1 cellular context compared by ENCODE assay signal in genomic region chr22:46604306-46604690, GRCh38.
TF ChIP-seq lines count a peak whose summit lies in the region.

No MANE protein-coding gene starts in this region.

TF ChIP-seq in K562, 482 proteins besides CTCF, POLR2A, EP300 and RAD21 (continued from another document and continues in another):
- TF ChIP-seq STAT6 (CRISPR knock-in tag; IDR thresholded peaks at IDR 0.05): no peak
- TF ChIP-seq, protein P1, sequence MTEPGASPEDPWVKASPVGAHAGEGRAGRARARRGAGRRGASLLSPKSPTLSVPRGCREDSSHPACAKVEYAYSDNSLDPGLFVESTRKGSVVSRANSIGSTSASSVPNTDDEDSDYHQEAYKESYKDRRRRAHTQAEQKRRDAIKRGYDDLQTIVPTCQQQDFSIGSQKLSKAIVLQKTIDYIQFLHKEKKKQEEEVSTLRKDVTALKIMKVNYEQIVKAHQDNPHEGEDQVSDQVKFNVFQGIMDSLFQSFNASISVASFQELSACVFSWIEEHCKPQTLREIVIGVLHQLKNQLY (CRISPR knock-in tag; conservative IDR thresholded peaks at IDR 0.05): no peak
- no peak for TF ChIP-seq ILK (tag; IDR thresholded peaks at IDR 0.05; ENCODE audit: borderline replicate concordance, low read depth)
- peak; percentile 43; the same call in 1 of the 2 replicates for TF ChIP-seq GABPB1 (CRISPR knock-in tag; IDR thresholded peaks at IDR 0.05)
- TF ChIP-seq CBX8 (IDR thresholded peaks at IDR 0.05; ENCODE audit: borderline replicate concordance, extremely low read depth, low read depth, low read length, poor library complexity, severe bottlenecking): no peak
- TF ChIP-seq ILF3 (IDR thresholded peaks at IDR 0.05; ENCODE audit: borderline replicate concordance): no peak
- no peak for TF ChIP-seq CBX2 (IDR thresholded peaks at IDR 0.05; ENCODE audit: insufficient read depth, low read length, poor library complexity, severe bottlenecking)
- TF ChIP-seq NR4A1 (CRISPR knock-in tag; IDR thresholded peaks at IDR 0.05): no peak
- TF ChIP-seq NR4A1 (tag; IDR thresholded peaks at IDR 0.05): no peak
- TF ChIP-seq CUX1 (CRISPR knock-in tag; IDR thresholded peaks at IDR 0.05): no peak
- TF ChIP-seq FOSL1 (tag; conservative IDR thresholded peaks at IDR 0.05): peak; percentile 49
- TF ChIP-seq, protein P2, sequence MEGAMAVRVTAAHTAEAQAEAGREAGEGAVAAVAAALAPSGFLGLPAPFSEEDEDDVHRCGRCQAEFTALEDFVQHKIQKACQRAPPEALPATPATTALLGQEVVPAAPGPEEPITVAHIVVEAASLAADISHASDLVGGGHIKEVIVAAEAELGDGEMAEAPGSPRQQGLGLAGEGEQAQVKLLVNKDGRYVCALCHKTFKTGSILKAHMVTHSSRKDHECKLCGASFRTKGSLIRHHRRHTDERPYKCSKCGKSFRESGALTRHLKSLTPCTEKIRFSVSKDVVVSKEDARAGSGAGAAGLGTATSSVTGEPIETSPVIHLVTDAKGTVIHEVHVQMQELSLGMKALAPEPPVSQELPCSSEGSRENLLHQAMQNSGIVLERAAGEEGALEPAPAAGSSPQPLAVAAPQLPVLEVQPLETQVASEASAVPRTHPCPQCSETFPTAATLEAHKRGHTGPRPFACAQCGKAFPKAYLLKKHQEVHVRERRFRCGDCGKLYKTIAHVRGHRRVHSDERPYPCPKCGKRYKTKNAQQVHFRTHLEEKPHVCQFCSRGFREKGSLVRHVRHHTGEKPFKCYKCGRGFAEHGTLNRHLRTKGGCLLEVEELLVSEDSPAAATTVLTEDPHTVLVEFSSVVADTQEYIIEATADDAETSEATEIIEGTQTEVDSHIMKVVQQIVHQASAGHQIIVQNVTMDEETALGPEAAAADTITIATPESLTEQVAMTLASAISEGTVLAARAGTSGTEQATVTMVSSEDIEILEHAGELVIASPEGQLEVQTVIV (CRISPR knock-in tag; IDR thresholded peaks at IDR 0.05; ENCODE audit: borderline replicate concordance): no peak
- TF ChIP-seq EP400 (IDR thresholded peaks at IDR 0.05): peak; percentile 64
- TF ChIP-seq, protein P3, sequence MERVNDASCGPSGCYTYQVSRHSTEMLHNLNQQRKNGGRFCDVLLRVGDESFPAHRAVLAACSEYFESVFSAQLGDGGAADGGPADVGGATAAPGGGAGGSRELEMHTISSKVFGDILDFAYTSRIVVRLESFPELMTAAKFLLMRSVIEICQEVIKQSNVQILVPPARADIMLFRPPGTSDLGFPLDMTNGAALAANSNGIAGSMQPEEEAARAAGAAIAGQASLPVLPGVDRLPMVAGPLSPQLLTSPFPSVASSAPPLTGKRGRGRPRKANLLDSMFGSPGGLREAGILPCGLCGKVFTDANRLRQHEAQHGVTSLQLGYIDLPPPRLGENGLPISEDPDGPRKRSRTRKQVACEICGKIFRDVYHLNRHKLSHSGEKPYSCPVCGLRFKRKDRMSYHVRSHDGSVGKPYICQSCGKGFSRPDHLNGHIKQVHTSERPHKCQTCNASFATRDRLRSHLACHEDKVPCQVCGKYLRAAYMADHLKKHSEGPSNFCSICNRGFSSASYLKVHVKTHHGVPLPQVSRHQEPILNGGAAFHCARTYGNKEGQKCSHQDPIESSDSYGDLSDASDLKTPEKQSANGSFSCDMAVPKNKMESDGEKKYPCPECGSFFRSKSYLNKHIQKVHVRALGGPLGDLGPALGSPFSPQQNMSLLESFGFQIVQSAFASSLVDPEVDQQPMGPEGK (CRISPR knock-in tag; IDR thresholded peaks at IDR 0.05; ENCODE audit: borderline replicate concordance): no peak
- peak; percentile 18; the same call in 1 of the 2 replicates for TF ChIP-seq ATF3 (IDR thresholded peaks at IDR 0.05)
- TF ChIP-seq ATF3 (CRISPR knock-in tag; conservative IDR thresholded peaks at IDR 0.05): no peak
- no peak for TF ChIP-seq ZBTB33 (CRISPR knock-in tag; IDR thresholded peaks at IDR 0.05)
- no peak for TF ChIP-seq SMARCA5 (IDR thresholded peaks at IDR 0.05)
- TF ChIP-seq CHD1 (IDR thresholded peaks at IDR 0.05; ENCODE audit: low read length): no peak
- peak; percentile 71 for TF ChIP-seq HMGN3 (IDR thresholded peaks at IDR 0.05; ENCODE audit: borderline replicate concordance, extremely low read depth, insufficient read length, low read depth, low read length)
- TF ChIP-seq PTBP1 (IDR thresholded peaks at IDR 0.05; ENCODE audit: low read depth, low read length): no peak
- no peak for TF ChIP-seq NR1H2 (CRISPR knock-in tag; IDR thresholded peaks at IDR 0.05)
- TF ChIP-seq CBFB (CRISPR knock-in tag; IDR thresholded peaks at IDR 0.05): no peak
- TF ChIP-seq ZNF354B (CRISPR knock-in tag; IDR thresholded peaks at IDR 0.05): no peak
- TF ChIP-seq ZNF12 (CRISPR knock-in tag; IDR thresholded peaks at IDR 0.05): no peak
